ENCODE assay signal across 28 cellular contexts in genomic region chr13:108624108-108624507, GRCh38. TPM values are rescaled to one million over a fixed set of nuclear protein-coding genes. Genes with fewer than 3 reads are reported as not detected.
A peak's percentile ranks its signal among the peaks of the same experiment; 100 is the strongest.
DNase-seq lines count a peak whose midpoint lies in the region; ATAC-seq, FAIRE-seq and TF ChIP-seq lines count a peak whose summit lies in the region.
"Had no signal": no experiment of that assay in that cellular context is flagged by ENCODE, and none has a peak within 500 bp of the region (broad histone marks: within the 10 kb centered on the region; RNA-seq: fewer than 3 reads in every experiment).

No MANE protein-coding gene starts in this region.

- no peaks in the 10 kb centered on the region for H3K36me3 ChIP-seq in HepG2 (replicated peaks in 1 of 2; ENCODE audit: control insufficient read depth in 1 of 2, insufficient read depth in 2 of 2, low read length in 2 of 2)
- H3K36me3 ChIP-seq in right lobe of liver = no peaks in the 10 kb centered on the region
- no peaks in the 10 kb centered on the region for H3K36me3 ChIP-seq in K562 (ENCODE audit: control insufficient read depth, insufficient read depth, low read length)
- no peaks in the 10 kb centered on the region for H3K36me3 ChIP-seq in mucosa of descending colon (ENCODE audit: low read depth)
- H3K36me3 ChIP-seq: BE2C, BLaER1 had no signal

- POLR2A ChIA-PET in HepG2 (lab: Yijun Ruan, JAX) (no interaction called here), K562 (lab: Yijun Ruan, JAX) (no interaction called here)

- no peak for TF ChIP-seq CTCF in HepG2 (CRISPR knock-in tag; IDR thresholded peaks at IDR 0.05)
- TF ChIP-seq CTCF in right lobe of liver (IDR thresholded peaks at IDR 0.05) = no peak
- TF ChIP-seq CTCF in K562 (IDR thresholded peaks at IDR 0.05 in 2 of 3, conservative IDR thresholded peaks at IDR 0.05 in 1 of 3; ENCODE audit: insufficient read depth in 2 of 3, low read depth in 1 of 3, low read length in 3 of 3) = no peak
- TF ChIP-seq CTCF in mucosa of descending colon (IDR thresholded peaks at IDR 0.05) = no peak

- BruUV-seq in HepG2 (replicated peaks; lab: Mats Ljungman, UMichigan) (no TSS peak), K562 (replicated peaks; lab: Mats Ljungman, UMichigan) (no TSS peak)

- no peaks in the 10 kb centered on the region for H4K20me1 ChIP-seq in HepG2 (ENCODE audit: insufficient read depth, low read length)
- H4K20me1 ChIP-seq in K562 (replicated peaks; ENCODE audit: control insufficient read depth, insufficient read depth, low read length) = no peaks in the 10 kb centered on the region
- H4K20me1 ChIP-seq: BLaER1 had no signal

- ATAC-seq in HepG2 (no peak), right lobe of liver (no peak), K562 (no peak), mucosa of descending colon (no peak)
- ATAC-seq: GM12878 had no signal

- FAIRE-seq in HepG2 (lab: Jason Lieb, UNC) (no peak), H54 (lab: Jason Lieb, UNC) (peak; percentile 33), K562 (lab: Jason Lieb, UNC) (no peak)
- FAIRE-seq: GM12878, GM12892, GM18507 had no signal

- TF ChIP-seq POLR2A in HepG2 (IDR thresholded peaks at IDR 0.05; ENCODE audit: insufficient read depth in 1 of 2, low read depth in 2 of 2, low read length in 2 of 2) (no peak), right lobe of liver (IDR thresholded peaks at IDR 0.05) (no peak), H54 (IDR thresholded peaks at IDR 0.05; ENCODE audit: low read depth, low read length) (no peak), K562 (conservative IDR thresholded peaks at IDR 0.05) (no peak)

- no peak overlapping the region for H3K4me3 ChIP-seq in HepG2 (replicated peaks in 1 of 3; ENCODE audit: insufficient read depth in 1 of 3, low read depth in 2 of 3, low read length in 3 of 3)
- no peak overlapping the region for H3K4me3 ChIP-seq in right lobe of liver
- no peak overlapping the region for H3K4me3 ChIP-seq in K562
- no peak overlapping the region for H3K4me3 ChIP-seq in mucosa of descending colon
- H3K4me3 ChIP-seq: BLaER1, GM12878 had no signal

- intact Hi-C loops in HepG2 (cut with micrococcal nuclease; ENCODE audit: unreplicated experiment) = no loop called here
- intact Hi-C loops in right lobe of liver (cut with DNase I) = no loop called here
- intact Hi-C loops in K562 (cut with micrococcal nuclease) = no loop called here
- intact Hi-C loops in mucosa of descending colon (cut with DNase I, micrococcal nuclease) = no loop called here

- no peak overlapping the region for H3K4me2 ChIP-seq in HepG2 (ENCODE audit: low read depth, low read length)
- no peak overlapping the region for H3K4me2 ChIP-seq in K562 (ENCODE audit: insufficient read depth, low read length)
- H3K4me2 ChIP-seq: BLaER1 had no signal

- H3K4me1 ChIP-seq in HepG2 (ENCODE audit: insufficient read depth, low read length) = no peaks in the 10 kb centered on the region
- no peaks in the 10 kb centered on the region for H3K4me1 ChIP-seq in right lobe of liver
- H3K4me1 ChIP-seq in K562 (replicated peaks in 1 of 2; ENCODE audit: control insufficient read depth in 2 of 2, insufficient read depth in 2 of 2, low read length in 2 of 2) = no peaks in the 10 kb centered on the region; a peak in 1 of 5 replicates
- no peaks in the 10 kb centered on the region for H3K4me1 ChIP-seq in mucosa of descending colon (ENCODE audit: low read depth)
- H3K4me1 ChIP-seq: BE2C had no signal

- H3K9me3 ChIP-seq in HepG2 (ENCODE audit: low read length) (peaks cover 53% of the 10 kb centered on the region), right lobe of liver (no peaks in the 10 kb centered on the region), K562 (replicated peaks; ENCODE audit: control insufficient read depth, insufficient read depth, low read depth, low read length) (no peaks in the 10 kb centered on the region), mucosa of descending colon (no peaks in the 10 kb centered on the region)
- H3K9me3 ChIP-seq: BE2C, BLaER1 had no signal

- TF ChIP-seq EP300 in HepG2 (IDR thresholded peaks at IDR 0.05; ENCODE audit: low read depth in 2 of 2, low read length in 2 of 2) (no peak), HepG2 (CRISPR knock-in tag; IDR thresholded peaks at IDR 0.05; ENCODE audit: borderline replicate concordance) (no peak), K562 (IDR thresholded peaks at IDR 0.05; ENCODE audit: low read length) (no peak)

- H3K27ac ChIP-seq in HepG2 (ENCODE audit: extremely low read length, insufficient read depth, low read length) (no peak overlapping the region), right lobe of liver (no peak overlapping the region), K562 (ENCODE audit: extremely low read depth, low read depth, low read length) (no peak overlapping the region)
- H3K27ac ChIP-seq: 22Rv1, BLaER1 had no signal

- in situ Hi-C loops in HepG2 (cut with HindIII; ENCODE audit: extremely low pct_ligation_motif_present, low pct_unique_long_range_greater_than_20kb) (no loop called here), K562 (cut with MboI) (no loop called here)

- TF ChIP-seq RAD21 in HepG2 (CRISPR knock-in tag; IDR thresholded peaks at IDR 0.05) (no peak), K562 (CRISPR knock-in tag; conservative IDR thresholded peaks at IDR 0.05 in 1 of 2, IDR thresholded peaks at IDR 0.05 in 1 of 2) (no peak)

- H2AFZ ChIP-seq in HepG2 (ENCODE audit: low read length) = no peak overlapping the region
- H2AFZ ChIP-seq in K562 (ENCODE audit: low read depth, low read length) = no peak overlapping the region

- CTCF ChIA-PET in HepG2 (lab: Yijun Ruan, JAX; ENCODE audit: low intra/inter-chr PET ratio, low total read pairs) = no interaction called here
- CTCF ChIA-PET in K562 (lab: Yijun Ruan, JAX; ENCODE audit: low intra/inter-chr PET ratio) = no interaction called here

- H3K9me1 ChIP-seq in K562 (ENCODE audit: control insufficient read depth, insufficient read depth, low read length) = no peaks in the 10 kb centered on the region

- H3K27me3 ChIP-seq in HepG2 (ENCODE audit: control insufficient read depth in 1 of 2, insufficient read depth in 2 of 2, low read length in 2 of 2) = no peaks in the 10 kb centered on the region
- no peaks in the 10 kb centered on the region for H3K27me3 ChIP-seq in right lobe of liver
- no peaks in the 10 kb centered on the region for H3K27me3 ChIP-seq in K562 (ENCODE audit: control insufficient read depth in 2 of 2, insufficient read depth in 2 of 2, low read length in 2 of 2)
- H3K27me3 ChIP-seq: BLaER1 had no signal

- WGBS in HepG2 (ENCODE audit: low lambda C conversion rate) = 3% methylated on average over 3 of the region's 3 CpGs
- WGBS in right lobe of liver (ENCODE audit: insufficient coverage, low coverage, low lambda C conversion rate, missing lambda C conversion rate) = 76% methylated on average over 3 of the region's 3 CpGs
- WGBS in K562 (ENCODE audit: insufficient coverage, low coverage, missing lambda C conversion rate) = 56% methylated on average over 3 of the region's 3 CpGs

- no peak overlapping the region for H3K9ac ChIP-seq in HepG2 (ENCODE audit: insufficient read depth, low read depth, low read length)
- no peak overlapping the region for H3K9ac ChIP-seq in K562 (ENCODE audit: insufficient read depth in 1 of 2, low read depth in 2 of 2, low read length in 2 of 2)
- H3K9ac ChIP-seq: BLaER1 had no signal

- DNase-seq in HepG2 (ENCODE audit: low spot score) = no peak
- DNase-seq in right lobe of liver = no peak
- DNase-seq in H54 (ENCODE audit: insufficient read length, low spot score) = no peak
- no peak for DNase-seq in K562 (ENCODE audit: extremely low read depth in 1 of 4, low spot score in 3 of 4)
- DNase-seq in iPS-NIHi11 (ENCODE audit: low spot score) = no peak
- DNase-seq in mucosa of descending colon = no peak
- DNase-seq: ACHN; BE2C; C1 segment of cervical spinal cord; CD4-positive, alpha-beta memory T cell; CD4-positive, CD25-positive, alpha-beta regulatory T cell; CD8-positive, alpha-beta memory T cell; COR-L47; DMS 273 treated with DMSO at 0.1 percent for 48 hours; DMS153; DMS53; DMS79; DND-41; EL; GDM1 had no signal

- H3K79me2 ChIP-seq in HepG2 (ENCODE audit: insufficient read depth, low read length) = no peaks in the 10 kb centered on the region
- H3K79me2 ChIP-seq in K562 (ENCODE audit: control insufficient read depth, insufficient read depth, low read length) = no peaks in the 10 kb centered on the region

RNA-seq across cellular contexts. Expression of gene MYO16, which starts 5.3 kb away (rescaled TPM):
- total RNA-seq in HepG2 (2016; rRNA removed; fragmentation: Illumina TruSeq; extraction: Trizol) (not detected in 2 replicates), right lobe of liver (1 to 10 TPM in 3 of 6 experiments, under 1 TPM in 3; 0.43 to 2.7 (median 0.93) TPM), K562 (2014; rRNA removed) (14.1 and 16.3 TPM in 2 replicates), K562 (2014; rRNA removed; fragmentation: Illumina TruSeq; extraction: Trizol) (11.6 and 15.4 TPM in 2 replicates), K562 (2015; rRNA removed; fragmentation: Illumina TruSeq; extraction: Trizol) (42.9 and 45.7 TPM in 2 replicates), K562 (2021) (11.1 and 12.1 TPM in 2 replicates), mucosa of descending colon (under 1 TPM in 1 of 3 donors, not detected in 2; 0.06 TPM)
- total RNA-seq in HepG2 (2016; cell fraction: cytosol; rRNA removed; fragmentation: Illumina TruSeq; extraction: Trizol; ENCODE audit: low read depth) = not detected in 2 replicates
- total RNA-seq in HepG2 (2016; cell fraction: insoluble cytoplasmic fraction; rRNA removed; fragmentation: Illumina TruSeq; extraction: Trizol) = not detected in 2 replicates
- not detected in 2 replicates for total RNA-seq in HepG2 (2016; cell fraction: membrane; rRNA removed; fragmentation: Illumina TruSeq; extraction: Trizol)
- not detected in 2 replicates for total RNA-seq in HepG2 (2016; cell fraction: nucleus; rRNA removed; fragmentation: Illumina TruSeq; extraction: Trizol)
- polyA plus RNA-seq in HepG2 (2011; rRNA removed) (not detected in 2 replicates), K562 (2011; rRNA removed) (4.3 and 4.9 TPM in 2 replicates), K562 (2014; fragmentation: Illumina TruSeq; extraction: Trizol) (16.5 and 18.2 TPM in 2 replicates), K562 (2014; fragmentation: Nextera tagmentation; extraction: Ambion mirVana) (1 to 10 TPM; 6.1 to 9.4 TPM), K562 (2014; rRNA removed) (11.9 and 12.1 TPM in 2 replicates)
- not detected in 2 replicates for polyA plus RNA-seq in HepG2 (2011; cell fraction: cytosol; rRNA removed)
- polyA plus RNA-seq in HepG2 (2011; cell fraction: nucleus; rRNA removed) = not detected in 2 replicates
- not detected in 2 replicates for polyA plus RNA-seq in HepG2 (2012)
- not detected in 2 replicates for polyA plus RNA-seq in HepG2 (2016; cell fraction: cytosol; fragmentation: Illumina TruSeq; extraction: Trizol; ENCODE audit: low read depth)
- polyA plus RNA-seq in HepG2 (2016; cell fraction: insoluble cytoplasmic fraction; fragmentation: Illumina TruSeq; extraction: Trizol; ENCODE audit: low read depth) = not detected in 2 replicates
- polyA plus RNA-seq in HepG2 (2016; cell fraction: membrane; fragmentation: Illumina TruSeq; extraction: Trizol; ENCODE audit: low read depth) = not detected in 2 replicates
- not detected in 2 replicates for polyA plus RNA-seq in HepG2 (2016; cell fraction: nucleus; fragmentation: Illumina TruSeq; extraction: Trizol; ENCODE audit: insufficient read depth, low read depth)
- polyA minus RNA-seq in HepG2 (2011; rRNA and poly(A)+ RNA removed; ENCODE audit: low replicate concordance) = 4.4 TPM in 1 of 2 replicates, not detected in the other
- polyA minus RNA-seq in HepG2 (2011; cell fraction: cytosol; rRNA and poly(A)+ RNA removed) = not detected in 2 replicates
- polyA minus RNA-seq in HepG2 (2011; cell fraction: nucleus; rRNA and poly(A)+ RNA removed) = not detected in 2 replicates
- 15.2 and 16.8 TPM in 2 replicates for total RNA-seq in K562 (2011; cell fraction: chromatin; rRNA removed; ENCODE audit: low replicate concordance)
- total RNA-seq in K562 (2011; cell fraction: nucleolus; rRNA removed) = 7.8 and 9.7 TPM in 2 replicates
- 8.2 and 9.5 TPM in 2 replicates for total RNA-seq in K562 (2011; cell fraction: nucleoplasm; rRNA removed)
- 2.0 and 3.8 TPM in 2 replicates for polyA plus RNA-seq in K562 (2011; cell fraction: cytosol; rRNA removed)
- 13.9 and 16.0 TPM in 2 replicates for polyA plus RNA-seq in K562 (2011; cell fraction: nucleus; rRNA removed)
- 7.2 and 11.9 TPM in 2 replicates for polyA plus RNA-seq in K562 (2012)
- polyA minus RNA-seq in K562 (2011; rRNA and poly(A)+ RNA removed) = 10.2 and 20.7 TPM in 2 replicates
- 3.5 and 6.1 TPM in 2 replicates for polyA minus RNA-seq in K562 (2011; cell fraction: cytosol; rRNA and poly(A)+ RNA removed)
- polyA minus RNA-seq in K562 (2011; cell fraction: nucleus; rRNA and poly(A)+ RNA removed) = 21.7 and 55.0 TPM in 2 replicates
- total RNA-seq: A172, G401 had no signal
- polyA plus RNA-seq: CD14-positive monocyte; CD8-positive, alpha-beta memory T cell had no signal

Comparison
In these comparisons a context has a peak if more than half of its experiments do, and no peak if none do; other contexts are left out.
1. Of the 241 proteins assayed by ChIP-seq in both HepG2 and K562: peak only in HepG2: MAFK; only in K562: none; in both: MAFF; in neither: 239.